In the genomic region with DNA sequence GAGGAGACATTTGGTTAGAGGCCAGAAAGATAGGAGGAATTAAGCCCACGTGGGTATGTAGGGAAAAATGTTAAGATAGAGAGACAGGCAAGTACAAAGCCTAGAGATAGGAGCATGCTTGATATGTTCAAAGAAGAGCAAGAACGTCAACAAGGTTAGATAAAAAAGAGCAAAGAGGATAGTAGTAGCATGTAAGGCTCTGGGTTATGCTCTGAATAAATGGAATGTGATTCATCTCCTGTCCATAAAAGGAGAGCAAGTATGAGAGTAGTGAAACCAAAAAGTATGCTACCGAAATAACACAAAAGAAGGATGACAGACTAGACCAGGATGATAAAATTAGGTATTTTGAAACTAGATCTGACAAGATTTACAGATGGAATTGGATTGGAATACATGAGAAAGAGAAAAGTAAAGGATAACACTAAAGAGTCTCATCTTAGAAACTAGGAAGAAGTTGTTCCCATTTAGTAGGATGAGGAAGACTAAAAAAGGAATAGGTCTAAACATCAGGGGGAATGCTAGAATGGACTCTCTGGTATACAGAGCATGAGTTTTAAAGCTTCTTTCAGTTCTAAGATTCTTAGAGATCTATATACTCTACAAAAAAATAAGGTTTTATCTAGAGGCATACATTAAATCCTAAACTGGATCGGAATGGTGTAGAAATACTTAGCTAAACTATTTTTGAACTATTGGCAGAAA, we compare ENCODE assay signal across 16 cellular contexts. TPM values are rescaled to one million over a fixed set of nuclear protein-coding genes. Genes with fewer than 3 reads are reported as not detected.
DNase-seq lines count a peak whose midpoint lies in the region; ATAC-seq and TF ChIP-seq lines count a peak whose summit lies in the region.
"Had no signal": no experiment of that assay in that cellular context is flagged by ENCODE, and none has a peak within 500 bp of the region (broad histone marks: within the 10 kb centered on the region; RNA-seq: fewer than 3 reads in every experiment).

No MANE protein-coding gene starts in this region.

- TF ChIP-seq CTCF in activated CD8-positive, alpha-beta T cell treated with anti-CD3 and anti-CD28 coated beads for 36 hours (IDR thresholded peaks at IDR 0.05): no peak
- TF ChIP-seq CTCF in choroid plexus epithelial cell (conservative IDR thresholded peaks at IDR 0.05; ENCODE audit: low read depth, low read length) (no peak), osteocyte (IDR thresholded peaks at IDR 0.05) (no peak), RWPE1 (conservative IDR thresholded peaks at IDR 0.05; ENCODE audit: low read depth) (no peak)

- peak; percentile 65 for ATAC-seq in activated CD8-positive, alpha-beta T cell treated with anti-CD3 and anti-CD28 coated beads for 36 hours
- ATAC-seq in activated CD8-positive, alpha-beta T cell treated with anti-CD3 and anti-CD28 coated beads, Interleukin-2, amount 10 ng/mL, durations not matched to agents 7 days and 5 days: no peak
- ATAC-seq: body of pancreas, esophagus mucosa had no signal

- H3K4me3 ChIP-seq in choroid plexus epithelial cell (ENCODE audit: low read depth, low read length): no peak overlapping the region
- H3K4me3 ChIP-seq: body of pancreas had no signal

- H3K27me3 Mint-ChIP-seq in activated CD8-positive, alpha-beta T cell treated with anti-CD3 and anti-CD28 coated beads for 36 hours: no peaks in the 10 kb centered on the region
- H3K27me3 Mint-ChIP-seq in activated CD8-positive, alpha-beta T cell treated with anti-CD3 and anti-CD28 coated beads, Interleukin-2, amount 10 ng/mL, durations not matched to agents 7 days and 5 days (ENCODE audit: low read depth): no peaks in the 10 kb centered on the region
- no peaks in the 10 kb centered on the region for H3K27me3 Mint-ChIP-seq in osteocyte (ENCODE audit: unreplicated experiment)
- H3K27me3 Mint-ChIP-seq: naive B cell had no signal

- H3K4me3 Mint-ChIP-seq in activated CD8-positive, alpha-beta T cell treated with anti-CD3 and anti-CD28 coated beads for 36 hours: no peak overlapping the region
- H3K4me3 Mint-ChIP-seq in activated CD8-positive, alpha-beta T cell treated with anti-CD3 and anti-CD28 coated beads, Interleukin-2, amount 10 ng/mL, durations not matched to agents 7 days and 5 days: no peak overlapping the region
- no peak overlapping the region for H3K4me3 Mint-ChIP-seq in osteocyte (ENCODE audit: unreplicated experiment)
- H3K4me3 Mint-ChIP-seq: immature natural killer cell, naive B cell had no signal

- no peaks in the 10 kb centered on the region for H3K9me3 Mint-ChIP-seq in activated CD8-positive, alpha-beta T cell treated with anti-CD3 and anti-CD28 coated beads for 36 hours
- no peaks in the 10 kb centered on the region for H3K9me3 Mint-ChIP-seq in activated CD8-positive, alpha-beta T cell treated with anti-CD3 and anti-CD28 coated beads, Interleukin-2, amount 10 ng/mL, durations not matched to agents 7 days and 5 days (ENCODE audit: insufficient read depth)
- no peaks in the 10 kb centered on the region for H3K9me3 Mint-ChIP-seq in osteocyte (ENCODE audit: unreplicated experiment)
- H3K9me3 Mint-ChIP-seq: immature natural killer cell, naive B cell had no signal

- intact Hi-C loops in activated CD8-positive, alpha-beta T cell treated with anti-CD3 and anti-CD28 coated beads for 36 hours (cut with micrococcal nuclease): no loop called here

- peaks cover 13% of the 10 kb centered on the region for H3K4me1 Mint-ChIP-seq in activated CD8-positive, alpha-beta T cell treated with anti-CD3 and anti-CD28 coated beads for 36 hours (ENCODE audit: low read depth)
- H3K4me1 Mint-ChIP-seq in activated CD8-positive, alpha-beta T cell treated with anti-CD3 and anti-CD28 coated beads, Interleukin-2, amount 10 ng/mL, durations not matched to agents 7 days and 5 days (ENCODE audit: low read depth): no peaks in the 10 kb centered on the region
- H3K4me1 Mint-ChIP-seq in osteocyte (ENCODE audit: unreplicated experiment): peaks cover 11% of the 10 kb centered on the region
- H3K4me1 Mint-ChIP-seq: immature natural killer cell, naive B cell had no signal

- POLR2A ChIA-PET in activated CD8-positive, alpha-beta T cell treated with anti-CD3 and anti-CD28 coated beads for 36 hours (lab: Charles Lee): interaction anchor here (0.6 kb wide), 1 partner anchor 492 kb away, joined by 3 read pairs; no protein-coding TSS in a partner anchor
- POLR2A ChIA-PET in activated CD8-positive, alpha-beta T cell treated with anti-CD3 and anti-CD28 coated beads, Interleukin-2, amount 10 ng/mL, durations not matched to agents 7 days and 5 days (lab: Charles Lee): no interaction called here
- POLR2A ChIA-PET in RWPE1 (lab: Yijun Ruan, JAX; ENCODE audit: low non-redundant PET): no interaction called here

- no peak overlapping the region for H3K27ac ChIP-seq in RWPE1
- H3K27ac ChIP-seq: body of pancreas had no signal

- CTCF ChIA-PET in activated CD8-positive, alpha-beta T cell treated with anti-CD3 and anti-CD28 coated beads for 36 hours (lab: Charles Lee): no interaction called here
- CTCF ChIA-PET in activated CD8-positive, alpha-beta T cell treated with anti-CD3 and anti-CD28 coated beads, Interleukin-2, amount 10 ng/mL, durations not matched to agents 7 days and 5 days (lab: Charles Lee): interaction anchor here (0.7 kb wide), 1 partner anchor 262 kb away, joined by 3 read pairs; no protein-coding TSS in a partner anchor
- CTCF ChIA-PET in RWPE1 (lab: Yijun Ruan, JAX): interaction anchor here (0.5 to 0.7 kb wide), 2 partner anchors 271 to 372 kb away, joined by 3 to 5 read pairs; no protein-coding TSS in a partner anchor

- no peak for DNase-seq in activated CD8-positive, alpha-beta T cell treated with anti-CD3 and anti-CD28 coated beads for 36 hours
- DNase-seq in activated CD8-positive, alpha-beta T cell treated with anti-CD3 and anti-CD28 coated beads, Interleukin-2, amount 10 ng/mL, durations not matched to agents 7 days and 5 days: no peak
- peak; percentile 53 for DNase-seq in OCI-M1 (lab: John Stamatoyannopoulos, UW)
- peak; percentile 55 for DNase-seq in choroid plexus epithelial cell (ENCODE audit: low read depth)
- no peak for DNase-seq in osteocyte (ENCODE audit: extremely low spot score, unreplicated experiment)
- no peak for DNase-seq in NCI-H146 (lab: John Stamatoyannopoulos, UW)
- DNase-seq in RWPE1 (ENCODE audit: low spot score): no peak
- DNase-seq in activated CD4-positive, CD25-positive, alpha-beta regulatory T cell treated with anti-CD3 and anti-CD28 coated beads, Interleukin-2, amount 50 U/mL, for 72 hours: no peak
- DNase-seq: ACHN; body of pancreas; GF-D8; immature natural killer cell; naive B cell; NCI-H1092; stimulated activated naive CD4-positive, alpha-beta T cell had no signal

- H3K36me3 Mint-ChIP-seq in activated CD8-positive, alpha-beta T cell treated with anti-CD3 and anti-CD28 coated beads for 36 hours (ENCODE audit: low read depth): peaks cover 29% of the 10 kb centered on the region
- H3K36me3 Mint-ChIP-seq in activated CD8-positive, alpha-beta T cell treated with anti-CD3 and anti-CD28 coated beads, Interleukin-2, amount 10 ng/mL, durations not matched to agents 7 days and 5 days (ENCODE audit: low read depth): peaks cover 27% of the 10 kb centered on the region
- peaks cover 47% of the 10 kb centered on the region for H3K36me3 Mint-ChIP-seq in osteocyte (ENCODE audit: unreplicated experiment)

- H3K27ac Mint-ChIP-seq in activated CD8-positive, alpha-beta T cell treated with anti-CD3 and anti-CD28 coated beads for 36 hours: peak overlapping the region; percentile 73
- no peak overlapping the region for H3K27ac Mint-ChIP-seq in activated CD8-positive, alpha-beta T cell treated with anti-CD3 and anti-CD28 coated beads, Interleukin-2, amount 10 ng/mL, durations not matched to agents 7 days and 5 days
- H3K27ac Mint-ChIP-seq in osteocyte (ENCODE audit: unreplicated experiment): peak overlapping the region; percentile 65

RNA-seq across cellular contexts. Expression of a gene that starts 59.1 kb away (rescaled TPM):
- 10 to 100 TPM; 38.2 to 38.8 TPM for total RNA-seq in activated CD8-positive, alpha-beta T cell treated with anti-CD3 and anti-CD28 coated beads for 36 hours
- 10 to 100 TPM; 38.0 to 40.2 TPM for total RNA-seq in activated CD8-positive, alpha-beta T cell treated with anti-CD3 and anti-CD28 coated beads, Interleukin-2, amount 10 ng/mL, durations not matched to agents 7 days and 5 days
- 51.8 and 53.6 TPM in 2 replicates for total RNA-seq in osteocyte

Comparison
In these comparisons a context has a peak if more than half of its experiments do, and no peak if none do; other contexts are left out.
1. DNase-seq: peak in OCI-M1 (single experiment) and choroid plexus epithelial cell (single experiment); none in activated CD8-positive, alpha-beta T cell treated with anti-CD3 and anti-CD28 coated beads for 36 hours (single experiment), activated CD8-positive, alpha-beta T cell treated with anti-CD3 and anti-CD28 coated beads, Interleukin-2, amount 10 ng/mL, durations not matched to agents 7 days and 5 days (single experiment), osteocyte (single experiment), NCI-H146 (single experiment), RWPE1 (single experiment) and activated CD4-positive, CD25-positive, alpha-beta regulatory T cell treated with anti-CD3 and anti-CD28 coated beads, Interleukin-2, amount 50 U/mL, for 72 hours (single experiment).